Comparison of ENCODE assay signal across 1 cellular context in genomic region chr6:43509984-43510826, GRCh38.
TF ChIP-seq lines count a peak whose summit lies in the region.

LRRC73 (minus strand) TSS chr6:43510346; CDS start chr6:43509785, 561 bp downstream.

TF ChIP-seq in HEK293, 187 proteins besides CTCF, POLR2A, EP300 and RAD21 (continued from another document and continues in another):
- TF ChIP-seq, protein P1, sequence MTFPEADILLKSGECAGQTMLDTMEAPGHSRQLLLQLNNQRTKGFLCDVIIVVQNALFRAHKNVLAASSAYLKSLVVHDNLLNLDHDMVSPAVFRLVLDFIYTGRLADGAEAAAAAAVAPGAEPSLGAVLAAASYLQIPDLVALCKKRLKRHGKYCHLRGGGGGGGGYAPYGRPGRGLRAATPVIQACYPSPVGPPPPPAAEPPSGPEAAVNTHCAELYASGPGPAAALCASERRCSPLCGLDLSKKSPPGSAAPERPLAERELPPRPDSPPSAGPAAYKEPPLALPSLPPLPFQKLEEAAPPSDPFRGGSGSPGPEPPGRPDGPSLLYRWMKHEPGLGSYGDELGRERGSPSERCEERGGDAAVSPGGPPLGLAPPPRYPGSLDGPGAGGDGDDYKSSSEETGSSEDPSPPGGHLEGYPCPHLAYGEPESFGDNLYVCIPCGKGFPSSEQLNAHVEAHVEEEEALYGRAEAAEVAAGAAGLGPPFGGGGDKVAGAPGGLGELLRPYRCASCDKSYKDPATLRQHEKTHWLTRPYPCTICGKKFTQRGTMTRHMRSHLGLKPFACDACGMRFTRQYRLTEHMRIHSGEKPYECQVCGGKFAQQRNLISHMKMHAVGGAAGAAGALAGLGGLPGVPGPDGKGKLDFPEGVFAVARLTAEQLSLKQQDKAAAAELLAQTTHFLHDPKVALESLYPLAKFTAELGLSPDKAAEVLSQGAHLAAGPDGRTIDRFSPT (tag by site-specific recombination; IDR thresholded peaks at IDR 0.05): peak; percentile 37; the same call in 1 of the 2 replicates
- no peak for TF ChIP-seq ZNF843 (tag by site-specific recombination; IDR thresholded peaks at IDR 0.05)
- TF ChIP-seq ZNF155 (tag by site-specific recombination; IDR thresholded peaks at IDR 0.05): no peak
- no peak for TF ChIP-seq KLF7 (tag by site-specific recombination; IDR thresholded peaks at IDR 0.05; ENCODE audit: borderline replicate concordance)
- TF ChIP-seq ZNF140 (tag by site-specific recombination; IDR thresholded peaks at IDR 0.05): peak; percentile 57; the same call in 1 of the 2 replicates
- TF ChIP-seq ZNF707 (tag by site-specific recombination; IDR thresholded peaks at IDR 0.05): no peak
- TF ChIP-seq ZFP3 (tag by site-specific recombination; IDR thresholded peaks at IDR 0.05; ENCODE audit: low read depth): no peak
- TF ChIP-seq, protein P2, sequence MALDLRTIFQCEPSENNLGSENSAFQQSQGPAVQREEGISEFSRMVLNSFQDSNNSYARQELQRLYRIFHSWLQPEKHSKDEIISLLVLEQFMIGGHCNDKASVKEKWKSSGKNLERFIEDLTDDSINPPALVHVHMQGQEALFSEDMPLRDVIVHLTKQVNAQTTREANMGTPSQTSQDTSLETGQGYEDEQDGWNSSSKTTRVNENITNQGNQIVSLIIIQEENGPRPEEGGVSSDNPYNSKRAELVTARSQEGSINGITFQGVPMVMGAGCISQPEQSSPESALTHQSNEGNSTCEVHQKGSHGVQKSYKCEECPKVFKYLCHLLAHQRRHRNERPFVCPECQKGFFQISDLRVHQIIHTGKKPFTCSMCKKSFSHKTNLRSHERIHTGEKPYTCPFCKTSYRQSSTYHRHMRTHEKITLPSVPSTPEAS (tag by site-specific recombination; IDR thresholded peaks at IDR 0.05): no peak
- no peak for TF ChIP-seq ZNF548 (tag by site-specific recombination; IDR thresholded peaks at IDR 0.05)
- TF ChIP-seq, protein P3, sequence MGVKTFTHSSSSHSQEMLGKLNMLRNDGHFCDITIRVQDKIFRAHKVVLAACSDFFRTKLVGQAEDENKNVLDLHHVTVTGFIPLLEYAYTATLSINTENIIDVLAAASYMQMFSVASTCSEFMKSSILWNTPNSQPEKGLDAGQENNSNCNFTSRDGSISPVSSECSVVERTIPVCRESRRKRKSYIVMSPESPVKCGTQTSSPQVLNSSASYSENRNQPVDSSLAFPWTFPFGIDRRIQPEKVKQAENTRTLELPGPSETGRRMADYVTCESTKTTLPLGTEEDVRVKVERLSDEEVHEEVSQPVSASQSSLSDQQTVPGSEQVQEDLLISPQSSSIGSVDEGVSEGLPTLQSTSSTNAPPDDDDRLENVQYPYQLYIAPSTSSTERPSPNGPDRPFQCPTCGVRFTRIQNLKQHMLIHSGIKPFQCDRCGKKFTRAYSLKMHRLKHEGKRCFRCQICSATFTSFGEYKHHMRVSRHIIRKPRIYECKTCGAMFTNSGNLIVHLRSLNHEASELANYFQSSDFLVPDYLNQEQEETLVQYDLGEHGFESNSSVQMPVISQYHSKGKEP (tag by site-specific recombination; IDR thresholded peaks at IDR 0.05): 0 out of 2 replicates have a peak, but pooled peaks have one; percentile 14
- no peak for TF ChIP-seq ZNF366 (tag by site-specific recombination; conservative IDR thresholded peaks at IDR 0.05)
- TF ChIP-seq ZNF768 (tag by site-specific recombination; IDR thresholded peaks at IDR 0.05): no peak
- no peak for TF ChIP-seq ZIC2 (tag by site-specific recombination; IDR thresholded peaks at IDR 0.05)
- TF ChIP-seq ZFP37 (tag by site-specific recombination; IDR thresholded peaks at IDR 0.05): 0 out of 2 replicates have a peak, but pooled peaks have one; percentile 17
- TF ChIP-seq, protein P4, sequence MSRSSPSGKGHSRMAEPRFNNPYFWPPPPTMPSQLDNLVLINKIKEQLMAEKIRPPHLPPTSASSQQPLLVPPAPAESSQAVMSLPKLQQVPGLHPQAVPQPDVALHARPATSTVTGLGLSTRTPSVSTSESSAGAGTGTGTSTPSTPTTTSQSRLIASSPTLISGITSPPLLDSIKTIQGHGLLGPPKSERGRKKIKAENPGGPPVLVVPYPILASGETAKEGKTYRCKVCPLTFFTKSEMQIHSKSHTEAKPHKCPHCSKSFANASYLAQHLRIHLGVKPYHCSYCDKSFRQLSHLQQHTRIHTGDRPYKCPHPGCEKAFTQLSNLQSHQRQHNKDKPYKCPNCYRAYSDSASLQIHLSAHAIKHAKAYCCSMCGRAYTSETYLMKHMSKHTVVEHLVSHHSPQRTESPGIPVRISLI (tag by site-specific recombination; IDR thresholded peaks at IDR 0.05): no peak
- TF ChIP-seq ATF2 (tag by site-specific recombination; IDR thresholded peaks at IDR 0.05; ENCODE audit: low read depth): no peak
- no peak for TF ChIP-seq ZNF133 (tag by site-specific recombination; IDR thresholded peaks at IDR 0.05)
- no peak; the same call in 1 of the 2 replicates for TF ChIP-seq ZNF394 (tag by site-specific recombination; IDR thresholded peaks at IDR 0.05; ENCODE audit: borderline replicate concordance)
- no peak for TF ChIP-seq ZNF76 (tag by site-specific recombination; IDR thresholded peaks at IDR 0.05; ENCODE audit: borderline replicate concordance, low read depth)
- 0 out of 2 replicates have a peak, but pooled peaks have one; percentile 20 for TF ChIP-seq ZBTB10 (tag by site-specific recombination; IDR thresholded peaks at IDR 0.05)
- TF ChIP-seq RBAK (tag by site-specific recombination; IDR thresholded peaks at IDR 0.05): no peak
- TF ChIP-seq ZNF391 (tag by site-specific recombination; IDR thresholded peaks at IDR 0.05; ENCODE audit: borderline replicate concordance, low read depth): no peak
- TF ChIP-seq ZNF404 (tag by site-specific recombination; IDR thresholded peaks at IDR 0.05): no peak
- TF ChIP-seq OSR2 (tag by site-specific recombination; IDR thresholded peaks at IDR 0.05): no peak
- TF ChIP-seq, protein P5, sequence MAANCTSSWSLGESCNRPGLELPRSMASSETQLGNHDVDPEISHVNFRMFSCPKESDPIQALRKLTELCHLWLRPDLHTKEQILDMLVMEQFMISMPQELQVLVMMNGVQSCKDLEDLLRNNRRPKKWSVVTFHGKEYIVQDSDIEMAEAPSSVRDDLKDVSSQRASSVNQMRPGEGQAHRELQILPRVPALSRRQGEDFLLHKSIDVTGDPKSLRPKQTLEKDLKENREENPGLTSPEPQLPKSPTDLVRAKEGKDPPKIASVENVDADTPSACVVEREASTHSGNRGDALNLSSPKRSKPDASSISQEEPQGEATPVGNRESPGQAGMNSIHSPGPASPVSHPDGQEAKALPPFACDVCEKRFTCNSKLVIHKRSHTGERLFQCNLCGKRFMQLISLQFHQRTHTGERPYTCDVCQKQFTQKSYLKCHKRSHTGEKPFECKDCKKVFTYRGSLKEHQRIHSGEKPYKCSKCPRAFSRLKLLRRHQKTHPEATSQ (tag by site-specific recombination; IDR thresholded peaks at IDR 0.05): no peak
- TF ChIP-seq ZNF174 (tag by site-specific recombination; IDR thresholded peaks at IDR 0.05): no peak
- TF ChIP-seq ZNF214 (tag by site-specific recombination; IDR thresholded peaks at IDR 0.05; ENCODE audit: borderline replicate concordance): no peak
- TF ChIP-seq ZSCAN16 (tag by site-specific recombination; IDR thresholded peaks at IDR 0.05): no peak
- no peak for TF ChIP-seq ZNF48 (tag by site-specific recombination; IDR thresholded peaks at IDR 0.05)
- no peak for TF ChIP-seq BCL11A (tag by site-specific recombination; IDR thresholded peaks at IDR 0.05; ENCODE audit: low read depth)
- TF ChIP-seq ZNF324 (tag by site-specific recombination; IDR thresholded peaks at IDR 0.05): no peak
- TF ChIP-seq, protein P6, sequence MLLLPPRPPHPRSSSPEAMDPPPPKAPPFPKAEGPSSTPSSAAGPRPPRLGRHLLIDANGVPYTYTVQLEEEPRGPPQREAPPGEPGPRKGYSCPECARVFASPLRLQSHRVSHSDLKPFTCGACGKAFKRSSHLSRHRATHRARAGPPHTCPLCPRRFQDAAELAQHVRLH (tag by site-specific recombination; IDR thresholded peaks at IDR 0.05): no peak
- no peak for TF ChIP-seq ZNF513 (tag by site-specific recombination; IDR thresholded peaks at IDR 0.05)
- no peak for TF ChIP-seq PRDM1 (tag by site-specific recombination; IDR thresholded peaks at IDR 0.05)
- no peak for TF ChIP-seq ZNF146 (tag by site-specific recombination; IDR thresholded peaks at IDR 0.05)
- no peak for TF ChIP-seq ZNF610 (tag by site-specific recombination; IDR thresholded peaks at IDR 0.05; ENCODE audit: borderline replicate concordance)
- TF ChIP-seq MEIS1 (CRISPR knock-in tag; IDR thresholded peaks at IDR 0.05; ENCODE audit: borderline replicate concordance): no peak
- no peak for TF ChIP-seq ZNF571 (tag by site-specific recombination; IDR thresholded peaks at IDR 0.05)
- no peak for TF ChIP-seq ZNF510 (tag by site-specific recombination; IDR thresholded peaks at IDR 0.05; ENCODE audit: insufficient replicate concordance)
- no peak for TF ChIP-seq ZFP41 (tag by site-specific recombination; IDR thresholded peaks at IDR 0.05; ENCODE audit: borderline replicate concordance)
- TF ChIP-seq ZNF555 (tag by site-specific recombination; conservative IDR thresholded peaks at IDR 0.05): no peak
- no peak for TF ChIP-seq ZNF830 (tag by site-specific recombination; IDR thresholded peaks at IDR 0.05; ENCODE audit: low read depth)
- no peak for TF ChIP-seq ZNF26 (tag by site-specific recombination; IDR thresholded peaks at IDR 0.05)
- TF ChIP-seq SP3 (tag by site-specific recombination; IDR thresholded peaks at IDR 0.05): peak; percentile 40; the same call in 1 of the 2 replicates
- no peak for TF ChIP-seq SALL2 (tag by site-specific recombination; IDR thresholded peaks at IDR 0.05; ENCODE audit: borderline replicate concordance)
- no peak for TF ChIP-seq ZBTB21 (tag by site-specific recombination; IDR thresholded peaks at IDR 0.05)
- no peak; the same call in 1 of the 2 replicates for TF ChIP-seq ZBTB7A (tag by site-specific recombination; IDR thresholded peaks at IDR 0.05; ENCODE audit: low read depth)
- no peak for TF ChIP-seq PRDM4 (tag by site-specific recombination; IDR thresholded peaks at IDR 0.05)
- TF ChIP-seq ZNF549 (tag by site-specific recombination; IDR thresholded peaks at IDR 0.05): no peak
